ENCODE assay signal across 8 cellular contexts in genomic region chr11:122748968-122749687, GRCh38.
DNase-seq lines count a peak whose midpoint lies in the region; ATAC-seq, FAIRE-seq and TF ChIP-seq lines count a peak whose summit lies in the region.

No MANE protein-coding gene starts in this region.

- no peak for TF ChIP-seq CTCF in upper lobe of left lung (IDR thresholded peaks at IDR 0.05)

- FAIRE-seq in RCC 7860 (lab: Jason Lieb, UNC): peak; percentile 81

- no peaks in the 10 kb centered on the region for H3K9me3 ChIP-seq in upper lobe of left lung

- no peaks in the 10 kb centered on the region for H3K27me3 ChIP-seq in upper lobe of left lung

- TF ChIP-seq POLR2A in upper lobe of left lung (IDR thresholded peaks at IDR 0.05): peak in 1 of 4 donors; percentile 59

- peak overlapping the region in 2 of 4 donors; percentile 47 to 66 for H3K27ac ChIP-seq in upper lobe of left lung

- no peak overlapping the region for H3K4me3 ChIP-seq in upper lobe of left lung

- peaks cover 0 to 22% (median 10%) of the 10 kb centered on the region in 4 donors for H3K4me1 ChIP-seq in upper lobe of left lung

- ATAC-seq in HG03045 (IDR thresholded peaks at IDR 0.05; ENCODE audit: unreplicated experiment): peak; percentile 79
- ATAC-seq in upper lobe of left lung (ENCODE audit: low FRiP score in 2 of 2): peak; percentile 76 to 88

- WGBS in upper lobe of left lung, 2 donors: 51 to 60% methylated on average over 5 to 6 of the region's 6 CpGs

- TF ChIP-seq EP300 in upper lobe of left lung (IDR thresholded peaks at IDR 0.05): peak in 2 of 4 donors; percentile 72 to 87

- DNase-seq in activated naive CD4-positive, alpha-beta T cell treated with Interleukin-2 at 50 U/mL for 16 hours: peak; percentile 67
- DNase-seq in activated naive CD4-positive, alpha-beta T cell (lab: John Stamatoyannopoulos, UW): no peak
- DNase-seq in RCC 7860 (ENCODE audit: low spot score) (peak; percentile 81), amniotic stem cell (lab: John Stamatoyannopoulos, UW) (peak; percentile 81), medulla oblongata (ENCODE audit: extremely low spot score) (peak; percentile 82), upper lobe of left lung (peak in 1 of 2 donors; percentile 70), SHP77 treated with DMSO at 0.1 percent for 48 hours (lab: John Stamatoyannopoulos, UW) (no peak)

- no peaks in the 10 kb centered on the region for H3K36me3 ChIP-seq in upper lobe of left lung

Comparison
In these comparisons a context has a peak if more than half of its experiments do, and no peak if none do; other contexts are left out.
1. DNase-seq: peak in activated naive CD4-positive, alpha-beta T cell treated with Interleukin-2 at 50 U/mL for 16 hours (single experiment), RCC 7860 (single experiment), amniotic stem cell (single experiment) and medulla oblongata (single experiment); none in activated naive CD4-positive, alpha-beta T cell (0 of 4) and SHP77 treated with DMSO at 0.1 percent for 48 hours (single experiment).